Comparison of ENCODE assay signal across 8 cellular contexts in the genomic region with DNA sequence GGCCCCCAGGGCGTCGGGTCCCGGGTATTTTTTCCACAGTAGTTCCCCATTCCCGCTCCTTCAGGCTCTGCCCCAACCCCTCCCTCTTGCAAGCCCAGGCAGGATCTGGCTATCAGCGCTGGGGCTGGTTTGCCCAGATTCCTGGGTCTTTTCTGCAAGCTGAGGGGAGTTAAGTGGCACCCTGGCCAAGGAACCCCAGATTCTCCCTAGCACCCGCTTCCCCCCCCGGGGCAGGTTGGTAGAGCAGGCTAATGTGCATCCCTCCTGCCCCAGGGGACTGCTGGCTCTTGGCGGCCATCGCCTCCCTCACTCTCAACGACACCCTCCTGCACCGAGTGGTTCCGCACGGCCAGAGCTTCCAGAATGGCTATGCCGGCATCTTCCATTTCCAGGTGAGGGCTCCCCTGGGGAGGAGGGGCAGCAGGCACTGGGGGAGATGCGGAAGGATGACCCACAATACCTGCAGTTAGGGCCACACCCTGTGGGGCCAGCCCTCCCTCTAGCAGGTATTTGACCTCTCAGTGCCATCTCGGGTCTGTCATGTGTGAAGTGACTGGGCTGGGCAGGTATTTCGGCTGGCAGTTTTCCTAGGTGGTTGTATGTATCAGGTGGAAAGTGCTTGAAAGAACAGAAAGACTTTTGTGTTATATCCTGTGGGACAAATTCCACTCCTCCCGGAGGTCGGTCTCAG. TPM values are rescaled to one million over a fixed set of nuclear protein-coding genes. Genes with fewer than 3 reads are reported as not detected.
DNase-seq lines count a peak whose midpoint lies in the region; ATAC-seq and TF ChIP-seq lines count a peak whose summit lies in the region.

No MANE protein-coding gene starts in this region.

- H3K9me3 ChIP-seq in HEK293 (ENCODE audit: control insufficient read depth, insufficient read depth, low read depth, low read length): no peaks in the 10 kb centered on the region
- no peaks in the 10 kb centered on the region for H3K9me3 ChIP-seq in hepatocyte (ENCODE audit: low read depth)

- H4K20me1 ChIP-seq in hepatocyte (ENCODE audit: insufficient read depth, poor library complexity, severe bottlenecking): peaks cover 10% of the 10 kb centered on the region

- DNase-seq in hepatocyte (ENCODE audit: low spot score) (peak; percentile 28), amygdala (lab: John Stamatoyannopoulos, UW) (no peak), left cardiac atrium (no peak), NCI-H2029 treated with DMSO at 0.1 percent for 48 hours (lab: John Stamatoyannopoulos, UW) (no peak)

- H3K4me2 ChIP-seq in hepatocyte: peak overlapping the region; percentile 97

- no peaks in the 10 kb centered on the region for H3K27me3 ChIP-seq in hepatocyte

- H3K36me3 ChIP-seq in HEK293 (ENCODE audit: control insufficient read depth in 2 of 2, insufficient read depth in 1 of 2, low read length in 2 of 2) (peaks cover 0 to 50% of the 10 kb centered on the region in 2 experiments; a peak in 1 of 3 replicates), hepatocyte (replicated peaks; ENCODE audit: insufficient read depth, low read depth) (no peaks in the 10 kb centered on the region)

- ATAC-seq in HG02588 (IDR thresholded peaks at IDR 0.05; ENCODE audit: unreplicated experiment) (no peak), left cardiac atrium (no peak)

- no peak overlapping the region for H2AFZ ChIP-seq in hepatocyte

- 62% methylated on average over 18 of the region's 19 CpGs for WGBS in hepatocyte (ENCODE audit: low lambda C conversion rate, missing lambda C conversion rate)

- no peak overlapping the region for H3K27ac ChIP-seq in HEK293 (ENCODE audit: extremely low read depth, low read depth, low read length)
- peak overlapping the region; percentile 98 for H3K27ac ChIP-seq in hepatocyte
- H3K27ac ChIP-seq in skin epidermis: peak overlapping the region in 18 of 21 experiments; percentile 79 to 100 (median 96)

- POLR2A ChIA-PET in HEK293 (lab: Yijun Ruan, JAX): interaction anchor here (1.0 to 2.8 kb wide), 2 partner anchors 9 to 48 kb away, joined by 3 to 19 read pairs; no protein-coding TSS in a partner anchor

- H3K79me2 ChIP-seq in hepatocyte: peaks cover 41% of the 10 kb centered on the region

- CTCF ChIA-PET in HEK293 (lab: Yijun Ruan, JAX): interaction anchor here (0.6 to 1.1 kb wide), 3 partner anchors 13 to 66 kb away, joined by 3 to 5 read pairs (median 5); a partner anchor contains a TSS

- intact Hi-C loops in left cardiac atrium (cut with DNase I): loop anchor here in 1 of 2 donors (5.0 kb wide), 1 partner anchor 61 kb away; a partner anchor contains a TSS

- H3K4me1 ChIP-seq in HEK293 (ENCODE audit: control insufficient read depth, insufficient read depth, low read length) (no peaks in the 10 kb centered on the region), hepatocyte (ENCODE audit: insufficient read depth) (peaks cover 15% of the 10 kb centered on the region)

- no peaks in the 10 kb centered on the region for H3K9me2 ChIP-seq in hepatocyte (replicated peaks; ENCODE audit: insufficient read depth)

- H3K4me3 ChIP-seq in HEK293 (ENCODE audit: low read depth, low read length) (no peak overlapping the region), WI38 (ENCODE audit: low read depth, low read length) (peak overlapping the region; percentile 96), hepatocyte (peak overlapping the region; percentile 1), skin epidermis (peak overlapping the region; percentile 60 to 98 (median 83))

- TF ChIP-seq CTCF in HEK293 (tag by site-specific recombination; IDR thresholded peaks at IDR 0.05): no peak
- no peak for TF ChIP-seq CTCF in WI38 (IDR thresholded peaks at IDR 0.05; ENCODE audit: low read depth, low read length)
- TF ChIP-seq CTCF in hepatocyte (IDR thresholded peaks at IDR 0.05; ENCODE audit: poor library complexity): no peak

TF ChIP-seq in HEK293, 187 proteins besides CTCF, POLR2A, EP300 and RAD21:
- TF ChIP-seq ZNF600 (tag by site-specific recombination; IDR thresholded peaks at IDR 0.05) (0 out of 2 replicates have a peak, but pooled peaks have one; percentile 47), ZNF121 (tag by site-specific recombination; IDR thresholded peaks at IDR 0.05) (no peak)

RNA-seq across cellular contexts. Expression of a gene that starts 1.6 kb away (rescaled TPM):
- total RNA-seq in hepatocyte: 115 and 133 TPM in 2 replicates
- polyA plus RNA-seq in hepatocyte: 178 and 202 TPM in 2 replicates
- total RNA-seq in left cardiac atrium: 10 to 100 TPM; 86.9 to 92.4 TPM

RNA-seq across cellular contexts. Expression of a gene that starts 13.3 kb away (rescaled TPM):
- not detected in 2 replicates for total RNA-seq in hepatocyte
- not detected in 2 replicates for polyA plus RNA-seq in hepatocyte
- total RNA-seq in left cardiac atrium: not detected

RNA-seq across cellular contexts. Expression of a gene that starts 49.0 kb away (rescaled TPM):
- total RNA-seq in hepatocyte (27.3 and 27.7 TPM in 2 replicates), left cardiac atrium (10 to 100 TPM; 33.2 to 41.6 TPM)
- 31.8 and 35.7 TPM in 2 replicates for polyA plus RNA-seq in hepatocyte
